Comparison of ENCODE assay signal across 1 cellular context in genomic region chr2:217090024-217090473, GRCh38.
TF ChIP-seq lines count a peak whose summit lies in the region.

No MANE protein-coding gene starts in this region.

TF ChIP-seq in K562, 482 proteins besides CTCF, POLR2A, EP300 and RAD21 (continued from another document and continues in another):
- TF ChIP-seq, protein P1, sequence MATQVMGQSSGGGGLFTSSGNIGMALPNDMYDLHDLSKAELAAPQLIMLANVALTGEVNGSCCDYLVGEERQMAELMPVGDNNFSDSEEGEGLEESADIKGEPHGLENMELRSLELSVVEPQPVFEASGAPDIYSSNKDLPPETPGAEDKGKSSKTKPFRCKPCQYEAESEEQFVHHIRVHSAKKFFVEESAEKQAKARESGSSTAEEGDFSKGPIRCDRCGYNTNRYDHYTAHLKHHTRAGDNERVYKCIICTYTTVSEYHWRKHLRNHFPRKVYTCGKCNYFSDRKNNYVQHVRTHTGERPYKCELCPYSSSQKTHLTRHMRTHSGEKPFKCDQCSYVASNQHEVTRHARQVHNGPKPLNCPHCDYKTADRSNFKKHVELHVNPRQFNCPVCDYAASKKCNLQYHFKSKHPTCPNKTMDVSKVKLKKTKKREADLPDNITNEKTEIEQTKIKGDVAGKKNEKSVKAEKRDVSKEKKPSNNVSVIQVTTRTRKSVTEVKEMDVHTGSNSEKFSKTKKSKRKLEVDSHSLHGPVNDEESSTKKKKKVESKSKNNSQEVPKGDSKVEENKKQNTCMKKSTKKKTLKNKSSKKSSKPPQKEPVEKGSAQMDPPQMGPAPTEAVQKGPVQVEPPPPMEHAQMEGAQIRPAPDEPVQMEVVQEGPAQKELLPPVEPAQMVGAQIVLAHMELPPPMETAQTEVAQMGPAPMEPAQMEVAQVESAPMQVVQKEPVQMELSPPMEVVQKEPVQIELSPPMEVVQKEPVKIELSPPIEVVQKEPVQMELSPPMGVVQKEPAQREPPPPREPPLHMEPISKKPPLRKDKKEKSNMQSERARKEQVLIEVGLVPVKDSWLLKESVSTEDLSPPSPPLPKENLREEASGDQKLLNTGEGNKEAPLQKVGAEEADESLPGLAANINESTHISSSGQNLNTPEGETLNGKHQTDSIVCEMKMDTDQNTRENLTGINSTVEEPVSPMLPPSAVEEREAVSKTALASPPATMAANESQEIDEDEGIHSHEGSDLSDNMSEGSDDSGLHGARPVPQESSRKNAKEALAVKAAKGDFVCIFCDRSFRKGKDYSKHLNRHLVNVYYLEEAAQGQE (CRISPR knock-in tag; IDR thresholded peaks at IDR 0.05; ENCODE audit: low read depth) = no peak
- TF ChIP-seq ZNF431 (CRISPR knock-in tag; IDR thresholded peaks at IDR 0.05) (no peak), MYC (IDR thresholded peaks at IDR 0.05; ENCODE audit: low read depth, low read length) (peak; percentile 26; the same call in 1 of the 2 replicates), MYC (CRISPR knock-in tag; IDR thresholded peaks at IDR 0.05; ENCODE audit: borderline replicate concordance, low read depth) (no peak), CUX1 (CRISPR knock-in tag; IDR thresholded peaks at IDR 0.05) (no peak), ZNF41 (CRISPR knock-in tag; conservative IDR thresholded peaks at IDR 0.05) (no peak), MNT (conservative IDR thresholded peaks at IDR 0.05) (peak in 1 of 2 experiments; percentile 21; a peak in 1 of 4 replicates), ZNF655 (CRISPR knock-in tag; IDR thresholded peaks at IDR 0.05) (no peak), ELF2 (CRISPR knock-in tag; IDR thresholded peaks at IDR 0.05) (no peak), GMEB1 (CRISPR knock-in tag; IDR thresholded peaks at IDR 0.05) (no peak), ZEB2 (IDR thresholded peaks at IDR 0.05) (0 out of 2 replicates have a peak, but pooled peaks have one; percentile 19), SUPT5H (IDR thresholded peaks at IDR 0.05) (no peak), KAT7 (CRISPR knock-in tag; IDR thresholded peaks at IDR 0.05; ENCODE audit: borderline replicate concordance) (no peak), ZFPM2 (CRISPR knock-in tag; IDR thresholded peaks at IDR 0.05) (no peak), PRDM10 (IDR thresholded peaks at IDR 0.05; ENCODE audit: partially characterized antibody) (no peak), KDM4B (IDR thresholded peaks at IDR 0.05; ENCODE audit: borderline replicate concordance in 2 of 2, low read depth in 1 of 2) (no peak), SRSF3 (IDR thresholded peaks at IDR 0.05; ENCODE audit: insufficient read depth, low read length) (no peak), TEAD4 (IDR thresholded peaks at IDR 0.05; ENCODE audit: low read length) (peak; percentile 58; the same call in 1 of the 2 replicates), TEAD4 (CRISPR knock-in tag; IDR thresholded peaks at IDR 0.05; ENCODE audit: borderline replicate concordance) (no peak), DPF2 (IDR thresholded peaks at IDR 0.05) (peak; percentile 71), DMBX1 (CRISPR knock-in tag; IDR thresholded peaks at IDR 0.05; ENCODE audit: borderline replicate concordance) (no peak), RBM15 (IDR thresholded peaks at IDR 0.05; ENCODE audit: insufficient read depth, low read length) (no peak), BCL6 (CRISPR knock-in tag; IDR thresholded peaks at IDR 0.05) (no peak), RFX1 (IDR thresholded peaks at IDR 0.05) (peak; percentile 18; the same call in 1 of the 2 replicates), GABPA (tag; conservative IDR thresholded peaks at IDR 0.05; ENCODE audit: low read depth) (peak; percentile 55), GATAD2A (IDR thresholded peaks at IDR 0.05) (no peak), CHAMP1 (IDR thresholded peaks at IDR 0.05) (no peak), NKRF (IDR thresholded peaks at IDR 0.05; ENCODE audit: borderline replicate concordance) (no peak), PYGO2 (tag; IDR thresholded peaks at IDR 0.05) (no peak)
- TF ChIP-seq, protein P2, sequence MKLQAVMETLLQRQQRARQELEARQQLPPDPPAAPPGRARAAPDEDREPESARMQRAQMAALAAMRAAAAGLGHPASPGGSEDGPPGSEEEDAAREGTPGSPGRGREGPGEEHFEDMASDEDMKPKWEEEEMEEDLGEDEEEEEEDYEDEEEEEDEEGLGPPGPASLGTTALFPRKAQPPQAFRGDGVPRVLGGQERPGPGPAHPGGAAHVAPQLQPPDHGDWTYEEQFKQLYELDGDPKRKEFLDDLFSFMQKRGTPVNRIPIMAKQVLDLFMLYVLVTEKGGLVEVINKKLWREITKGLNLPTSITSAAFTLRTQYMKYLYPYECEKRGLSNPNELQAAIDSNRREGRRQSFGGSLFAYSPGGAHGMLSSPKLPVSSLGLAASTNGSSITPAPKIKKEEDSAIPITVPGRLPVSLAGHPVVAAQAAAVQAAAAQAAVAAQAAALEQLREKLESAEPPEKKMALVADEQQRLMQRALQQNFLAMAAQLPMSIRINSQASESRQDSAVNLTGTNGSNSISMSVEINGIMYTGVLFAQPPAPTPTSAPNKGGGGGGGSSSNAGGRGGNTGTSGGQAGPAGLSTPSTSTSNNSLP (IDR thresholded peaks at IDR 0.05; ENCODE audit: borderline replicate concordance, low read depth, low read length) = peak; percentile 28; the same call in 1 of the 2 replicates
- TF ChIP-seq, protein P3, sequence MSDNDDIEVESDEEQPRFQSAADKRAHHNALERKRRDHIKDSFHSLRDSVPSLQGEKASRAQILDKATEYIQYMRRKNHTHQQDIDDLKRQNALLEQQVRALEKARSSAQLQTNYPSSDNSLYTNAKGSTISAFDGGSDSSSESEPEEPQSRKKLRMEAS (CRISPR knock-in tag; IDR thresholded peaks at IDR 0.05) = no peak
